In genomic region chr13:106378263-106378662, GRCh38 we compare ENCODE assay signal across 23 cellular contexts.
DNase-seq lines count a peak whose midpoint lies in the region; ATAC-seq and TF ChIP-seq lines count a peak whose summit lies in the region.
"Had no signal": no experiment of that assay in that cellular context is flagged by ENCODE, and none has a peak within 500 bp of the region (broad histone marks: within the 10 kb centered on the region; RNA-seq: fewer than 3 reads in every experiment).

No MANE protein-coding gene starts in this region.

- DNase-seq in PC-3 (no peak), brain microvascular endothelial cell (no peak), kidney tubule cell (ENCODE audit: low spot score) (peak; percentile 26), renal cortical epithelial cell (ENCODE audit: low read depth) (peak; percentile 46), left ventricle myocardium inferior (no peak), HuH-7 (ENCODE audit: low spot score) (no peak)
- no peak for DNase-seq in effector memory CD8-positive, alpha-beta T cell
- DNase-seq: C1 segment of cervical spinal cord; CD4-positive, alpha-beta memory T cell; COR-L47; GDM1; NCI-H1092 treated with DMSO at 0.1 percent for 48 hours; NCI-H1436 treated with DMSO at 0.1 percent for 48 hours; NCI-H187 treated with DMSO at 0.1 percent for 48 hours; NCI-H2107; NCI-H524; NCI-H748 treated with DMSO at 0.1 percent for 48 hours; Right ventricle myocardium superior; RPMI8226 had no signal

- no peaks in the 10 kb centered on the region for H3K9me2 ChIP-seq in PC-3 (replicated peaks; ENCODE audit: low read length)

- no peaks in the 10 kb centered on the region for H3K79me2 ChIP-seq in PC-3 (ENCODE audit: low read length)

- H4K20me1 ChIP-seq in PC-3 (ENCODE audit: low read length) = no peaks in the 10 kb centered on the region

- no peaks in the 10 kb centered on the region for H3K9me3 Mint-ChIP-seq in effector memory CD8-positive, alpha-beta T cell
- H3K9me3 Mint-ChIP-seq: IgD-negative memory B cell had no signal

- intact Hi-C loops in PC-3 (cut with micrococcal nuclease) (loop anchor here (5.0 to 10.0 kb wide), 2 partner anchors 154 to 233 kb away; no protein-coding TSS in a partner anchor), left ventricle myocardium inferior (cut with micrococcal nuclease) (no loop called here)

- ATAC-seq in PC-3 (no peak), HG02840 (IDR thresholded peaks at IDR 0.05; ENCODE audit: low FRiP score, unreplicated experiment) (no peak)
- ATAC-seq in effector memory CD8-positive, alpha-beta T cell (replicated peaks) = no peak
- ATAC-seq: GM12878 had no signal

- no peak overlapping the region for H3K4me3 Mint-ChIP-seq in effector memory CD8-positive, alpha-beta T cell
- H3K4me3 Mint-ChIP-seq: CD4-positive, alpha-beta memory T cell; IgD-negative memory B cell had no signal

- H3K4me1 Mint-ChIP-seq in effector memory CD8-positive, alpha-beta T cell (ENCODE audit: low read depth in 2 of 2) = no peaks in the 10 kb centered on the region
- H3K4me1 Mint-ChIP-seq: CD4-positive, alpha-beta memory T cell had no signal

- H3K27me3 ChIP-seq in PC-3 (ENCODE audit: low read length) (no peaks in the 10 kb centered on the region), brain microvascular endothelial cell (replicated peaks) (no peaks in the 10 kb centered on the region), left ventricle myocardium inferior (ENCODE audit: low read depth) (no peaks in the 10 kb centered on the region)

- no peak overlapping the region for H3K4me3 ChIP-seq in PC-3 (ENCODE audit: low read length)
- no peak overlapping the region for H3K4me3 ChIP-seq in brain microvascular endothelial cell (ENCODE audit: low read depth, low read length)
- H3K4me3 ChIP-seq in left ventricle myocardium inferior = no peak overlapping the region
- H3K4me3 ChIP-seq: GM12878 had no signal

- in situ Hi-C loops in brain microvascular endothelial cell (cut with HindIII; ENCODE audit: low pct_ligation_motif_present, low sequenced_read_pairs) = no loop called here

- POLR2A ChIA-PET in PC-3 (lab: Charles Lee; ENCODE audit: unreplicated experiment) = no interaction called here

- peaks cover 0 to 11% of the 10 kb centered on the region in 2 donors for H3K27me3 Mint-ChIP-seq in effector memory CD8-positive, alpha-beta T cell

- no peak overlapping the region for H3K9ac ChIP-seq in PC-3 (ENCODE audit: low read length)
- H3K9ac ChIP-seq: KMS-11 had no signal

- peaks cover 29% of the 10 kb centered on the region for H3K4me1 ChIP-seq in PC-3 (ENCODE audit: insufficient read depth, low read length)
- no peaks in the 10 kb centered on the region for H3K4me1 ChIP-seq in left ventricle myocardium inferior

- H3K4me2 ChIP-seq in PC-3 (ENCODE audit: low read length) = no peak overlapping the region
- H3K4me2 ChIP-seq: KMS-11 had no signal

- H3F3A ChIP-seq in PC-3 (ENCODE audit: low read length, unreplicated experiment) = no peaks in the 10 kb centered on the region

- no TSS peak for BruUV-seq in PC-3 (replicated peaks; lab: Mats Ljungman, UMichigan)

- no peaks in the 10 kb centered on the region for H3K9me3 ChIP-seq in PC-3 (ENCODE audit: low read length)
- no peaks in the 10 kb centered on the region for H3K9me3 ChIP-seq in left ventricle myocardium inferior (replicated peaks)

- CTCF ChIA-PET in PC-3 (lab: Charles Lee) = no interaction called here

- no peak for TF ChIP-seq CTCF in PC-3 (conservative IDR thresholded peaks at IDR 0.05; ENCODE audit: low read depth, low read length)
- no peak for TF ChIP-seq CTCF in brain microvascular endothelial cell (IDR thresholded peaks at IDR 0.05; ENCODE audit: low read depth, low read length, missing control alignments)
- TF ChIP-seq CTCF in left ventricle myocardium inferior (IDR thresholded peaks at IDR 0.05; ENCODE audit: borderline replicate concordance) = no peak

- H3K36me3 ChIP-seq in PC-3 (ENCODE audit: low read depth, low read length) (no peaks in the 10 kb centered on the region), brain microvascular endothelial cell (replicated peaks) (no peaks in the 10 kb centered on the region), left ventricle myocardium inferior (no peaks in the 10 kb centered on the region)

- no peak overlapping the region for H3K27ac Mint-ChIP-seq in effector memory CD8-positive, alpha-beta T cell
- H3K27ac Mint-ChIP-seq: CD4-positive, alpha-beta memory T cell; IgD-negative memory B cell had no signal

- H2AFZ ChIP-seq in PC-3 (ENCODE audit: low read length) = no peak overlapping the region

- no peaks in the 10 kb centered on the region for H3K36me3 Mint-ChIP-seq in effector memory CD8-positive, alpha-beta T cell (ENCODE audit: insufficient read depth)
- H3K36me3 Mint-ChIP-seq: CD4-positive, alpha-beta memory T cell had no signal

- H3K27ac ChIP-seq in PC-3 (ENCODE audit: low read length) = peak overlapping the region; percentile 38; the same call in 1 of the 2 replicates
- H3K27ac ChIP-seq in brain microvascular endothelial cell = peak overlapping the region; percentile 98
- H3K27ac ChIP-seq in left ventricle myocardium inferior (replicated peaks) = no peak overlapping the region
- H3K27ac ChIP-seq: KMS-11 had no signal

Comparison
In these comparisons a context has a peak if more than half of its experiments do, and no peak if none do; other contexts are left out.
1. DNase-seq: peak in kidney tubule cell (single experiment) and renal cortical epithelial cell (single experiment); none in PC-3 (single experiment), brain microvascular endothelial cell (single experiment), left ventricle myocardium inferior (single experiment), HuH-7 (single experiment) and effector memory CD8-positive, alpha-beta T cell (0 of 3).